In the genomic region with DNA sequence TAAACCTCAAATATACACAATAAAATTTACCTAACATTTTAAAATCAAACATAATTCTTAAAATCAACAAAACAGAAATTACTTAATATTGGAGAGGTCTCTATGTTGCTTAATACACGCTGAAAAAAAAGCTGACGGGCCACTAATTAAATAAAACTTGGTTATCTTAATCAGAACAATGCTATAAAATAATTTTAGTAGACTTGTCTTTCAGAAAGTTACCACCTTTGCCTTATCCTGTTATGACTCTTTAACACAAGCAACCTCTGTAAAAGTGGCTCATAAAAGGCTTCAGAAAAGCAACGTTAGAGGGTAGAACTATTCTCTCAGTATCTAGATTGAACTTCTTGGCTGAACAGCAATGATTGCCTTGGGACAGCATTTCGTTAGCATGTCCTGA, we compare ENCODE assay signal across 9 cellular contexts.
"Had no signal": no experiment of that assay in that cellular context is flagged by ENCODE, and none has a peak within 500 bp of the region (broad histone marks: within the 10 kb centered on the region; RNA-seq: fewer than 3 reads in every experiment).

No MANE protein-coding gene starts in this region.

- H3K27ac ChIP-seq: GM23248 had no signal

- ATAC-seq: GM23338, HCT116 had no signal

- H3K4me3 ChIP-seq: GM23248, GM23338, HAP-1 had no signal

- DNase-seq: GM23248, GOT3, H7, H9, HCEC 1CT, HFFc6 had no signal

- H3K4me2 ChIP-seq: GM23338 had no signal

- H3K9ac ChIP-seq: GM23248 had no signal

- H3K9me3 ChIP-seq: HAP-1 had no signal

- H2AFZ ChIP-seq: GM23248, GM23338 had no signal

- H3K36me3 ChIP-seq: HAP-1 had no signal
